ENCODE assay signal across 8 cellular contexts in the genomic region with DNA sequence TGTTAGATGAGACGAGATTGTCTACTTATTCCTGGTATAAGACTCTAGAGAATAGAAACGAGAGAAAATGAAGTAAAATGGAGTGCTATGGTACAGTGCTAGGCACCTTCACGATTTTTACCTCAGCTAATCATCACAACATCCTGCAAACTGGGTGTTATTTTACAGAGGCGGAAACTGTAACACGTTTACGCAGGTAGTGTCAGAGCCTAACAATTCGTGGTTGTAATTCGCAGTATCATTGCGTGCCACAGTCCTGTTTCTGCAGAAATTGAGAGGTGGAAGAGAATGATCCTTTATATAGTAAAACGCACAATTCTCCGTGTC. TPM values are rescaled to one million over a fixed set of nuclear protein-coding genes. Genes with fewer than 3 reads are reported as not detected.
DNase-seq lines count a peak whose midpoint lies in the region; ATAC-seq and TF ChIP-seq lines count a peak whose summit lies in the region.

No MANE protein-coding gene starts in this region.

- ATAC-seq in GM18907 (IDR thresholded peaks at IDR 0.05; ENCODE audit: unreplicated experiment) (peak; percentile 68), HG03097 (IDR thresholded peaks at IDR 0.05; ENCODE audit: low FRiP score, unreplicated experiment) (peak; percentile 41)

- H4K20me1 ChIP-seq in OCI-LY7 (ENCODE audit: insufficient read depth, low read length) (no peaks in the 10 kb centered on the region), neural progenitor cell (ENCODE audit: low read depth) (no peaks in the 10 kb centered on the region)

- H3K4me1 Mint-ChIP-seq in neural progenitor cell = peaks cover 16% of the 10 kb centered on the region

- H3K27ac Mint-ChIP-seq in neural progenitor cell = peak overlapping the region; percentile 76

- peaks cover 2% of the 10 kb centered on the region for H3K27me3 Mint-ChIP-seq in neural progenitor cell (ENCODE audit: insufficient read depth, low read depth)

- no peaks in the 10 kb centered on the region for H3F3A ChIP-seq in neural progenitor cell (ENCODE audit: low read depth)

- peaks cover 3% of the 10 kb centered on the region for H3K36me3 Mint-ChIP-seq in neural progenitor cell

- no peak for DNase-seq in BE2C
- no peak for DNase-seq in OCI-LY7 (ENCODE audit: low spot score)
- DNase-seq in epithelial cell of proximal tubule (ENCODE audit: low read depth) = no peak
- DNase-seq in neural progenitor cell (ENCODE audit: low spot score) = no peak
- no peak for DNase-seq in hepatic stellate cell (ENCODE audit: low spot score)
- no peak for DNase-seq in stimulated activated CD4-positive, alpha-beta T cell treated with anti-CD3 and anti-CD28 coated beads, Interleukin-2, amount 100 ng/mL, for 24 hours

- H3K27me3 ChIP-seq in BE2C = no peaks in the 10 kb centered on the region
- no peaks in the 10 kb centered on the region for H3K27me3 ChIP-seq in neural progenitor cell

- H3K4me2 ChIP-seq in OCI-LY7 (ENCODE audit: low read length) (peak overlapping the region; percentile 63), neural progenitor cell (peak overlapping the region; percentile 87)

- intact Hi-C loops in OCI-LY7 (cut with micrococcal nuclease; ENCODE audit: unreplicated experiment) = loop anchor here (1.0 to 5.0 kb wide), 3 partner anchors 261 to 429 kb away; partner anchors contain the start of genes RBPJ and STIM2

- peak overlapping the region; percentile 97 for H3K4me3 Mint-ChIP-seq in neural progenitor cell

- H3K4me3 ChIP-seq in BE2C (ENCODE audit: low read depth, low read length) (peak overlapping the region; percentile 69), OCI-LY7 (ENCODE audit: low read depth, low read length, poor library complexity, severe bottlenecking) (peak overlapping the region; percentile 86), epithelial cell of proximal tubule (ENCODE audit: low read depth, low read length) (peak overlapping the region; percentile 81), neural progenitor cell (peak overlapping the region; percentile 74)

- H2AFZ ChIP-seq in OCI-LY7 (ENCODE audit: low read length) = peak overlapping the region; percentile 100
- peak overlapping the region; percentile 98 for H2AFZ ChIP-seq in neural progenitor cell (replicated peaks)

- H3K79me2 ChIP-seq in OCI-LY7 (ENCODE audit: insufficient read depth, low read depth, low read length) (peaks cover 13% of the 10 kb centered on the region; the same call in 1 of the 2 replicates), neural progenitor cell (ENCODE audit: low read depth) (peaks cover 11% of the 10 kb centered on the region)

- CTCF ChIA-PET in OCI-LY7 (lab: Charles Lee; ENCODE audit: unreplicated experiment) = interaction anchor here (0.6 kb wide), 1 partner anchor 274 kb away, joined by 3 read pairs; no protein-coding TSS in a partner anchor

- H3K4me1 ChIP-seq in BE2C = no peaks in the 10 kb centered on the region
- H3K4me1 ChIP-seq in OCI-LY7 (ENCODE audit: insufficient read depth, low read length, poor library complexity, severe bottlenecking) = peaks cover 19% of the 10 kb centered on the region
- peaks cover 5% of the 10 kb centered on the region for H3K4me1 ChIP-seq in neural progenitor cell

- H3K36me3 ChIP-seq in BE2C = no peaks in the 10 kb centered on the region
- no peaks in the 10 kb centered on the region for H3K36me3 ChIP-seq in OCI-LY7 (ENCODE audit: insufficient read depth, low read length)
- no peaks in the 10 kb centered on the region for H3K36me3 ChIP-seq in neural progenitor cell

- H3K9me3 Mint-ChIP-seq in neural progenitor cell = peaks cover 4% of the 10 kb centered on the region

- BruUV-seq in OCI-LY7 (replicated peaks; lab: Mats Ljungman, UMichigan) = no TSS peak

- H3K9ac ChIP-seq in neural progenitor cell = no peak overlapping the region

- H3K27ac ChIP-seq in OCI-LY7 (ENCODE audit: low read depth, low read length, poor library complexity, severe bottlenecking) (peak overlapping the region; percentile 48), neural progenitor cell (no peak overlapping the region)

- TF ChIP-seq CTCF in BE2C (IDR thresholded peaks at IDR 0.05; ENCODE audit: low read depth, low read length) (no peak), OCI-LY7 (conservative IDR thresholded peaks at IDR 0.05; ENCODE audit: low read length) (0 out of 2 replicates have a peak, but pooled peaks have one; percentile 29), epithelial cell of proximal tubule (conservative IDR thresholded peaks at IDR 0.05; ENCODE audit: low read depth, low read length) (no peak), neural progenitor cell (IDR thresholded peaks at IDR 0.05) (no peak)

- POLR2A ChIA-PET in OCI-LY7 (lab: Charles Lee) = interaction anchor here (0.7 to 2.4 kb wide), 13 partner anchors 8 to 388 kb away, joined by 3 to 14 read pairs (median 4); no protein-coding TSS in a partner anchor

- H3K9me2 ChIP-seq in OCI-LY7 (ENCODE audit: insufficient read depth, low read length) = no peaks in the 10 kb centered on the region

- H3K9me3 ChIP-seq in BE2C = no peaks in the 10 kb centered on the region
- no peaks in the 10 kb centered on the region for H3K9me3 ChIP-seq in OCI-LY7 (ENCODE audit: low read length)
- no peaks in the 10 kb centered on the region for H3K9me3 ChIP-seq in neural progenitor cell (ENCODE audit: low read depth)

RNA-seq across cellular contexts. Expression of gene TBC1D19, which starts 0.4 kb away (rescaled TPM):
- 0.82 TPM for polyA plus RNA-seq in BE2C (2012; ENCODE audit: insufficient read depth, insufficient read length, low read depth)
- 9.8 and 11.0 TPM in 2 replicates for total RNA-seq in OCI-LY7 (2014; rRNA removed; shearing (Covaris generic))
- 10.1 and 13.5 TPM in 2 replicates for total RNA-seq in OCI-LY7 (2022)
- 27.9 and 30.4 TPM in 2 replicates for total RNA-seq in epithelial cell of proximal tubule
- total RNA-seq in neural progenitor cell (ENCODE audit: low replicate concordance) = 16.8 and 30.7 TPM in 2 replicates
